In the genomic region with DNA sequence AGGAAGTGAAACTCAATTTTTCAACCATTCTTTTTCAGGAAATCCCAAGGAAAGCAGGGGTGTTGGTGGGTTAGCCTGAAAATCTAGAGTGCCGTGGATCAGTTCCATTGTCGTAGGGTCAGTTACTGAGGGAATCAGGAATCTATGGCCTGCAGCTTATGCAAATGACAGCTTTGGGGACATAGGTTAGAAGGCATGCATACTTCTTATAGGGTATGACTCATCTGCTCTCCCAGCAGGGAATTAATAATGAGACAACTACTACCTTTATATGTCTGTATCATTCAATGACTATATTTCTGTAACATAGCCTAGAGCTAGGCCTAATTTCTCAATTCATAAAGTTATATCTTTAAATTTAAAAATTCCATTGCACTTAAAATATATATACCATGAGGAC, we compare ENCODE assay signal across 20 cellular contexts. TPM values are rescaled to one million over a fixed set of nuclear protein-coding genes. Genes with fewer than 3 reads are reported as not detected.
DNase-seq lines count a peak whose midpoint lies in the region; ATAC-seq, FAIRE-seq and TF ChIP-seq lines count a peak whose summit lies in the region.
"Had no signal": no experiment of that assay in that cellular context is flagged by ENCODE, and none has a peak within 500 bp of the region (broad histone marks: within the 10 kb centered on the region; RNA-seq: fewer than 3 reads in every experiment).

No MANE protein-coding gene starts in this region.

- H3K9ac ChIP-seq in astrocyte (ENCODE audit: low read length) = no peak overlapping the region
- H3K9ac ChIP-seq in mesendoderm (ENCODE audit: low read length) = no peak overlapping the region

- H3K9me3 Mint-ChIP-seq in astrocyte (ENCODE audit: unreplicated experiment) = peaks cover 30% of the 10 kb centered on the region

- TF ChIP-seq CTCF in astrocyte (IDR thresholded peaks at IDR 0.05; ENCODE audit: insufficient read depth, low read depth, low read length) = no peak

- no peaks in the 10 kb centered on the region for H3K4me1 Mint-ChIP-seq in astrocyte (ENCODE audit: low read depth, unreplicated experiment)
- H3K4me1 Mint-ChIP-seq: CD4-positive, CD25-positive, alpha-beta regulatory T cell; CD8-positive, alpha-beta memory T cell had no signal

- H3K56ac ChIP-seq in mesendoderm (ENCODE audit: low read length) = no peak overlapping the region

- no peak overlapping the region for H3K18ac ChIP-seq in mesendoderm (ENCODE audit: low read length)

- H2AK5ac ChIP-seq in mesendoderm (ENCODE audit: low read length) = no peak overlapping the region

- intact Hi-C loops in Right ventricle myocardium superior (cut with DNase I) = no loop called here

- FAIRE-seq in astrocyte (lab: Jason Lieb, UNC) = peak; percentile 49
- FAIRE-seq: D721Med, GM12878, K562 had no signal

- no peak overlapping the region for H2AFZ ChIP-seq in astrocyte (ENCODE audit: low read depth, low read length)

- H4K20me1 ChIP-seq in astrocyte (ENCODE audit: insufficient read depth, low read length) = no peaks in the 10 kb centered on the region

- no peaks in the 10 kb centered on the region for H3K27me3 ChIP-seq in astrocyte (ENCODE audit: insufficient read depth, low read length)
- H3K27me3 ChIP-seq in mesendoderm (ENCODE audit: insufficient read depth, low read length, poor library complexity) = no peaks in the 10 kb centered on the region

- peaks cover 31% of the 10 kb centered on the region for H3K9me3 ChIP-seq in astrocyte (ENCODE audit: insufficient read depth, low read depth, low read length)
- H3K9me3 ChIP-seq: Caco-2 had no signal

- no peak overlapping the region for H4K8ac ChIP-seq in mesendoderm (ENCODE audit: low read depth, low read length)

- H3K4me2 ChIP-seq in astrocyte (ENCODE audit: low read length) (no peak overlapping the region), mesendoderm (ENCODE audit: low read length) (no peak overlapping the region)

- ATAC-seq in Right ventricle myocardium superior (ENCODE audit: poor library complexity) = no peak
- ATAC-seq: GM12878, K562 had no signal

- no peak overlapping the region for H3K4ac ChIP-seq in mesendoderm (ENCODE audit: low read depth, low read length)

- no peak overlapping the region for H4K5ac ChIP-seq in mesendoderm (ENCODE audit: low read length)

- no peak overlapping the region for H3K23ac ChIP-seq in mesendoderm (ENCODE audit: low read length)

- H3K79me1 ChIP-seq in mesendoderm (ENCODE audit: low read length) = no peaks in the 10 kb centered on the region

- no peak overlapping the region for H2BK120ac ChIP-seq in mesendoderm (ENCODE audit: low read depth, low read length)

- H3K79me2 ChIP-seq in astrocyte (ENCODE audit: insufficient read depth, low read length) = no peaks in the 10 kb centered on the region
- H3K79me2 ChIP-seq in mesendoderm (ENCODE audit: control insufficient read depth, insufficient read depth, low read length) = no peaks in the 10 kb centered on the region

- H3K27me3 Mint-ChIP-seq in astrocyte (ENCODE audit: low read depth, unreplicated experiment) = no peaks in the 10 kb centered on the region
- H3K27me3 Mint-ChIP-seq: B cell; CD4-positive, CD25-positive, alpha-beta regulatory T cell had no signal

- H3K4me1 ChIP-seq in astrocyte (ENCODE audit: insufficient read depth, low read length) = no peaks in the 10 kb centered on the region
- H3K4me1 ChIP-seq in mesendoderm (ENCODE audit: control insufficient read depth, low read depth, low read length) = no peaks in the 10 kb centered on the region
- H3K4me1 ChIP-seq: Caco-2, HAP-1 had no signal

- peaks cover 10% of the 10 kb centered on the region for H3K36me3 ChIP-seq in astrocyte (ENCODE audit: insufficient read depth, low read length)
- H3K36me3 ChIP-seq in mesendoderm (ENCODE audit: control insufficient read depth, insufficient read depth, low read length) = peaks cover 2% of the 10 kb centered on the region

- H3K4me3 ChIP-seq in astrocyte (ENCODE audit: insufficient read depth, low read depth, low read length) = no peak overlapping the region
- H3K4me3 ChIP-seq in mesendoderm (ENCODE audit: low read length) = no peak overlapping the region
- H3K4me3 ChIP-seq: GM12878, HAP-1, K562 had no signal

- DNase-seq in ELR (ENCODE audit: low read depth) (peak; percentile 2), MV-4-11 (lab: John Stamatoyannopoulos, UW) (peak; percentile 0), astrocyte (ENCODE audit: low read depth) (no peak), mesendoderm (peak; percentile 73), Right ventricle myocardium superior (no peak)
- DNase-seq in stimulated activated CD4-positive, alpha-beta T cell treated with anti-CD3 and anti-CD28 coated beads, Interleukin-1b, Interleukin-23, amount 100 ng/mL, for 48 hours = no peak
- no peak for DNase-seq in activated CD4-positive, alpha-beta T cell treated with anti-CD3 and anti-CD28 coated beads for 1 hour
- DNase-seq: C1 segment of cervical spinal cord; Caco-2; CD4-positive, CD25-positive, alpha-beta regulatory T cell; CD8-positive, alpha-beta memory T cell; DMS153; DMS79 treated with DMSO at 0.1 percent for 48 hours; IMR-90 had no signal

- H3K36me3 Mint-ChIP-seq in astrocyte (ENCODE audit: low read depth, unreplicated experiment) = peaks cover 38% of the 10 kb centered on the region

- H2BK15ac ChIP-seq in mesendoderm (replicated peaks; ENCODE audit: low read depth) = no peak overlapping the region

- H3K27ac Mint-ChIP-seq in astrocyte (ENCODE audit: unreplicated experiment) = no peak overlapping the region
- H3K27ac Mint-ChIP-seq: B cell; CD4-positive, CD25-positive, alpha-beta regulatory T cell; CD8-positive, alpha-beta memory T cell had no signal

- no CpG with 5 or more reads among the region's 2 CpGs for WGBS in mesendoderm (ENCODE audit: extremely low coverage, insufficient coverage, low lambda C conversion rate)

- no peak overlapping the region for H2BK5ac ChIP-seq in mesendoderm (ENCODE audit: low read length)

- no peak overlapping the region for H3K27ac ChIP-seq in astrocyte (ENCODE audit: low read depth, low read length)
- H3K27ac ChIP-seq in mesendoderm (ENCODE audit: low read depth, low read length) = no peak overlapping the region
- H3K27ac ChIP-seq: HL-60 had no signal

- H3K4me3 Mint-ChIP-seq in astrocyte (ENCODE audit: unreplicated experiment) = no peak overlapping the region
- H3K4me3 Mint-ChIP-seq: B cell; CD8-positive, alpha-beta memory T cell had no signal

RNA-seq across cellular contexts. Expression of gene ZNF41, which starts 36.6 kb away (rescaled TPM):
- 5.7 and 7.0 TPM in 2 replicates for total RNA-seq in astrocyte
- polyA plus RNA-seq in mesendoderm (2013, experiment 1 of 2) = 2.8 TPM
- 2.7 TPM for polyA plus RNA-seq in mesendoderm (2013, experiment 2 of 2)
- 12.8 TPM for total RNA-seq in Right ventricle myocardium superior

Comparison
In these comparisons a context has a peak if more than half of its experiments do, and no peak if none do; other contexts are left out.
1. DNase-seq: peak in ELR (single experiment), MV-4-11 (single experiment) and mesendoderm (single experiment); none in astrocyte (single experiment), Right ventricle myocardium superior (single experiment), stimulated activated CD4-positive, alpha-beta T cell treated with anti-CD3 and anti-CD28 coated beads, Interleukin-1b, Interleukin-23, amount 100 ng/mL, for 48 hours (single experiment) and activated CD4-positive, alpha-beta T cell treated with anti-CD3 and anti-CD28 coated beads for 1 hour (single experiment).